13 cellular contexts compared by ENCODE assay signal in genomic region chr1:218525451-218526197, GRCh38.
DNase-seq lines count a peak whose midpoint lies in the region; TF ChIP-seq lines count a peak whose summit lies in the region.
"Had no signal": no experiment of that assay in that cellular context is flagged by ENCODE, and none has a peak within 500 bp of the region (broad histone marks: within the 10 kb centered on the region; RNA-seq: fewer than 3 reads in every experiment).

No MANE protein-coding gene starts in this region.

- H3K27me3 Mint-ChIP-seq in brain: no peaks in the 10 kb centered on the region
- no peaks in the 10 kb centered on the region for H3K27me3 Mint-ChIP-seq in mesothelial cell of epicardium (ENCODE audit: low read depth)
- H3K27me3 Mint-ChIP-seq in type B pancreatic cell: peaks cover 3% of the 10 kb centered on the region

- H3K36me3 Mint-ChIP-seq in brain (no peaks in the 10 kb centered on the region), mesothelial cell of epicardium (no peaks in the 10 kb centered on the region), type B pancreatic cell (no peaks in the 10 kb centered on the region)

- H3K4me3 Mint-ChIP-seq in brain (no peak overlapping the region), mesothelial cell of epicardium (no peak overlapping the region), type B pancreatic cell (peak overlapping the region; percentile 13)

- H3K4me1 Mint-ChIP-seq in brain (peaks cover 34% of the 10 kb centered on the region), mesothelial cell of epicardium (peaks cover 45% of the 10 kb centered on the region), type B pancreatic cell (ENCODE audit: unreplicated experiment) (peaks cover 42% of the 10 kb centered on the region)

- POLR2A ChIA-PET in HEK293T (lab: Yijun Ruan, JAX): no interaction called here

- no peak for DNase-seq in HEK293T (ENCODE audit: extremely low spot score)
- no peak for DNase-seq in mesothelial cell of epicardium (ENCODE audit: low spot score in 2 of 2, unreplicated experiment in 2 of 2)
- DNase-seq in type B pancreatic cell (ENCODE audit: extremely low spot score, unreplicated experiment): no peak
- DNase-seq in GDM1 (lab: John Stamatoyannopoulos, UW): no peak
- DNase-seq in COLO829 (ENCODE audit: low spot score): no peak
- no peak for DNase-seq in DMS53 treated with DMSO at 0.1 percent for 48 hours (lab: John Stamatoyannopoulos, UW; ENCODE audit: unreplicated experiment)
- DNase-seq: DMS53; NCI-H1092; NCI-H2227 treated with DMSO at 0.1 percent for 48 hours; NCI-H526; NK-92 treated with Interleukin-12 subunit alpha and Interleukin-12 subunit beta, amount 100 ng/mL, for 24 hours; OCI-M1 had no signal

- H3K9me3 Mint-ChIP-seq in brain (peaks cover 0 to 2% (median 0%) of the 10 kb centered on the region in 5 experiments), mesothelial cell of epicardium (no peaks in the 10 kb centered on the region), type B pancreatic cell (no peaks in the 10 kb centered on the region)

- peak overlapping the region in 3 of 5 experiments; percentile 5 to 72 (median 61) for H3K27ac Mint-ChIP-seq in brain
- peak overlapping the region; percentile 76 for H3K27ac Mint-ChIP-seq in mesothelial cell of epicardium
- peak overlapping the region; percentile 37 for H3K27ac Mint-ChIP-seq in type B pancreatic cell

- CTCF ChIA-PET in HEK293T (lab: Yijun Ruan, JAX): interaction anchor here (0.6 kb wide), 1 partner anchor 20 kb away, joined by 4 read pairs; no protein-coding TSS in a partner anchor

- no peak for TF ChIP-seq CTCF in brain (conservative IDR thresholded peaks at IDR 0.05)
- TF ChIP-seq CTCF in mesothelial cell of epicardium (IDR thresholded peaks at IDR 0.05; ENCODE audit: unreplicated experiment): no peak
- TF ChIP-seq CTCF in type B pancreatic cell (conservative IDR thresholded peaks at IDR 0.05): no peak

TF ChIP-seq in HEK293T, 16 proteins besides CTCF, POLR2A, EP300 and RAD21:
- TF ChIP-seq FOXK2 (IDR thresholded peaks at IDR 0.05) (no peak), ZNF384 (IDR thresholded peaks at IDR 0.05) (peak; percentile 61)
